In genomic region chr3:94066829-94067470, GRCh38 we compare ENCODE assay signal across 26 cellular contexts. TPM values are rescaled to one million over a fixed set of nuclear protein-coding genes. Genes with fewer than 3 reads are reported as not detected.
DNase-seq lines count a peak whose midpoint lies in the region; TF ChIP-seq lines count a peak whose summit lies in the region.
"Had no signal": no experiment of that assay in that cellular context is flagged by ENCODE, and none has a peak within 500 bp of the region (broad histone marks: within the 10 kb centered on the region; RNA-seq: fewer than 3 reads in every experiment).

No MANE protein-coding gene starts in this region.

- peaks cover 14% of the 10 kb centered on the region for H3F3A ChIP-seq in SK-N-SH (replicated peaks; ENCODE audit: insufficient read depth)

- H2BK5ac ChIP-seq in mesenchymal stem cell (ENCODE audit: low read depth, low read length, poor library complexity, severe bottlenecking): no peak overlapping the region

- H3K27ac Mint-ChIP-seq in activated naive CD8-positive, alpha-beta T cell: peak overlapping the region; percentile 62
- H3K27ac Mint-ChIP-seq in activated naive CD8-positive, alpha-beta T cell treated with anti-CD3 and anti-CD28 coated beads for 36 hours: no peak overlapping the region
- peak overlapping the region in 1 of 5 experiments; percentile 25 for H3K27ac Mint-ChIP-seq in brain
- H3K27ac Mint-ChIP-seq: activated CD4-positive, alpha-beta memory T cell treated with anti-CD3 and anti-CD28 coated beads for 36 hours; nephron progenitor cell; WTC11 had no signal

- H3K4me1 ChIP-seq in mesenchymal stem cell (ENCODE audit: control insufficient read depth, insufficient read depth, low read depth, low read length) (peaks cover 2% of the 10 kb centered on the region), SK-N-SH (ENCODE audit: control insufficient read depth in 1 of 2, insufficient read depth in 2 of 2, low read depth in 1 of 2, low read length in 1 of 2) (no peaks in the 10 kb centered on the region; a peak in 2 of 4 replicates)

- H3K9me3 ChIP-seq in mesenchymal stem cell (ENCODE audit: control insufficient read depth, low read length) (no peaks in the 10 kb centered on the region), SK-N-SH (no peaks in the 10 kb centered on the region)
- H3K9me3 ChIP-seq: sigmoid colon, tibial nerve had no signal

- POLR2A ChIA-PET in SK-N-SH (lab: Yijun Ruan, JAX): interaction anchor here (1.3 kb wide), 1 partner anchor 93 kb away, joined by 3 read pairs; no protein-coding TSS in a partner anchor

- H3K4ac ChIP-seq in mesenchymal stem cell (ENCODE audit: low read depth in 1 of 2, low read length in 2 of 2): no peak overlapping the region

- CTCF ChIA-PET in SK-N-SH (lab: Yijun Ruan, JAX): interaction anchor here (0.9 to 1.6 kb wide), 3 partner anchors 12 to 62 kb away, joined by 3 read pairs; no protein-coding TSS in a partner anchor

- H3K4me2 ChIP-seq in mesenchymal stem cell (ENCODE audit: low read length, poor library complexity, severe bottlenecking): no peak overlapping the region
- H3K4me2 ChIP-seq in SK-N-SH: no peak overlapping the region

- no peak for TF ChIP-seq CTCF in brain (conservative IDR thresholded peaks at IDR 0.05)
- TF ChIP-seq CTCF in SK-N-SH (IDR thresholded peaks at IDR 0.05): no peak

- no peak for TF ChIP-seq RAD21 in SK-N-SH (IDR thresholded peaks at IDR 0.05; ENCODE audit: low read length)

- no peak overlapping the region for H3K18ac ChIP-seq in mesenchymal stem cell (ENCODE audit: low read depth in 1 of 2, low read length in 2 of 2)

- no peak overlapping the region for H2BK15ac ChIP-seq in mesenchymal stem cell (ENCODE audit: low read depth, poor library complexity, severe bottlenecking)

- H3K27me3 ChIP-seq in mesenchymal stem cell (ENCODE audit: control insufficient read depth in 1 of 2, insufficient read depth in 1 of 2, low read length in 2 of 2) (no peaks in the 10 kb centered on the region), SK-N-SH (ENCODE audit: insufficient read depth) (no peaks in the 10 kb centered on the region)
- H3K27me3 ChIP-seq: BLaER1 treated with 17β-estradiol and CSF1 and Interleukin-3, amounts not matched to agents 10 nM and 100 nM; foreskin keratinocyte; sigmoid colon; tibial nerve had no signal

- peaks cover 10% of the 10 kb centered on the region for H3K36me3 Mint-ChIP-seq in activated naive CD8-positive, alpha-beta T cell
- H3K36me3 Mint-ChIP-seq in activated naive CD8-positive, alpha-beta T cell treated with anti-CD3 and anti-CD28 coated beads for 36 hours: peaks cover 42% of the 10 kb centered on the region
- peaks cover 26% of the 10 kb centered on the region for H3K36me3 Mint-ChIP-seq in brain

- no peak overlapping the region for H3K23ac ChIP-seq in mesenchymal stem cell (ENCODE audit: low read length in 2 of 2)

- peaks cover 15% of the 10 kb centered on the region for H3K79me1 ChIP-seq in mesenchymal stem cell (replicated peaks; ENCODE audit: low read length, poor library complexity, severe bottlenecking)

- H3K9ac ChIP-seq in mesenchymal stem cell (ENCODE audit: low read length) (no peak overlapping the region), SK-N-SH (no peak overlapping the region)

- H2AFZ ChIP-seq in mesenchymal stem cell (ENCODE audit: low read depth, low read length) (no peak overlapping the region), SK-N-SH (ENCODE audit: low read depth) (no peak overlapping the region)

- no peak overlapping the region for H4K91ac ChIP-seq in mesenchymal stem cell (ENCODE audit: low read length)

- H3K4me3 Mint-ChIP-seq in activated naive CD8-positive, alpha-beta T cell: peak overlapping the region; percentile 2
- H3K4me3 Mint-ChIP-seq in activated naive CD8-positive, alpha-beta T cell treated with anti-CD3 and anti-CD28 coated beads for 36 hours: no peak overlapping the region
- peak overlapping the region; percentile 17 to 63 (median 44) for H3K4me3 Mint-ChIP-seq in brain
- H3K4me3 Mint-ChIP-seq: activated CD4-positive, alpha-beta memory T cell treated with anti-CD3 and anti-CD28 coated beads for 36 hours; activated T-cell treated with anti-CD3 and anti-CD28 coated beads, Interleukin-2, amount 50 U/mL, for 4 hours; nephron progenitor cell; WTC11 had no signal

- H3K27ac ChIP-seq in mesenchymal stem cell (ENCODE audit: low read length, poor library complexity, severe bottlenecking) (no peak overlapping the region), SK-N-SH (ENCODE audit: low read depth in 2 of 2, low read length in 1 of 2) (no peak overlapping the region)
- H3K27ac ChIP-seq: BLaER1 treated with 17β-estradiol and CSF1 and Interleukin-3, amounts not matched to agents 10 nM and 100 nM; foreskin keratinocyte; RWPE1; sigmoid colon had no signal

- no peaks in the 10 kb centered on the region for H4K20me1 ChIP-seq in SK-N-SH (ENCODE audit: insufficient read depth)

- TF ChIP-seq EP300 in SK-N-SH (IDR thresholded peaks at IDR 0.05; ENCODE audit: borderline replicate concordance in 1 of 2, low read depth in 1 of 2, low read length in 1 of 2): no peak

- 74% methylated on average over 6 of the region's 6 CpGs for WGBS in mesenchymal stem cell
- WGBS in SK-N-SH (ENCODE audit: low lambda C conversion rate): 96% methylated on average over 5 of the region's 6 CpGs

- peaks cover 28% of the 10 kb centered on the region; the same call in 1 of the 2 replicates for H3K79me2 ChIP-seq in SK-N-SH (ENCODE audit: insufficient read depth)

- H3K14ac ChIP-seq in mesenchymal stem cell (ENCODE audit: low read length in 2 of 2): no peak overlapping the region

- no peak overlapping the region for H2AK5ac ChIP-seq in mesenchymal stem cell (ENCODE audit: low read length, severe bottlenecking)

- H3K4me3 ChIP-seq in mesenchymal stem cell (ENCODE audit: insufficient read depth in 1 of 2, low read depth in 1 of 2, low read length in 2 of 2) (no peak overlapping the region), SK-N-SH (ENCODE audit: low read depth in 2 of 2, low read length in 1 of 2) (no peak overlapping the region)
- H3K4me3 ChIP-seq: BLaER1 treated with 17β-estradiol and CSF1 and Interleukin-3, amounts not matched to agents 10 nM and 100 nM; sigmoid colon; SK-N-MC; tibial nerve had no signal

- H3K27me3 Mint-ChIP-seq in activated naive CD8-positive, alpha-beta T cell: no peaks in the 10 kb centered on the region
- no peaks in the 10 kb centered on the region for H3K27me3 Mint-ChIP-seq in activated naive CD8-positive, alpha-beta T cell treated with anti-CD3 and anti-CD28 coated beads for 36 hours
- H3K27me3 Mint-ChIP-seq in brain: peaks cover 5% of the 10 kb centered on the region
- H3K27me3 Mint-ChIP-seq: activated CD4-positive, alpha-beta memory T cell treated with anti-CD3 and anti-CD28 coated beads for 36 hours had no signal

- H3K4me1 Mint-ChIP-seq in activated naive CD8-positive, alpha-beta T cell (ENCODE audit: low read depth): peaks cover 74% of the 10 kb centered on the region
- peaks cover 54% of the 10 kb centered on the region for H3K4me1 Mint-ChIP-seq in activated naive CD8-positive, alpha-beta T cell treated with anti-CD3 and anti-CD28 coated beads for 36 hours
- peaks cover 54% of the 10 kb centered on the region for H3K4me1 Mint-ChIP-seq in brain

- H2BK120ac ChIP-seq in mesenchymal stem cell (ENCODE audit: low read depth, low read length): no peak overlapping the region

- H3K36me3 ChIP-seq in mesenchymal stem cell (ENCODE audit: control insufficient read depth in 1 of 2, insufficient read depth in 2 of 2, low read depth in 1 of 2, low read length in 2 of 2) (peaks cover 4 to 13% of the 10 kb centered on the region in 2 experiments), SK-N-SH (replicated peaks in 1 of 2; ENCODE audit: control insufficient read depth in 1 of 2, insufficient read depth in 2 of 2, low read length in 1 of 2) (peaks cover 14 to 20% of the 10 kb centered on the region in 2 experiments)

- no peaks in the 10 kb centered on the region for H3K9me2 ChIP-seq in SK-N-SH

- DNase-seq in activated naive CD8-positive, alpha-beta T cell treated with anti-CD3 and anti-CD28 coated beads for 36 hours: no peak
- DNase-seq in mesenchymal stem cell: no peak
- no peak for DNase-seq in NCI-H187 (lab: John Stamatoyannopoulos, UW)
- no peak for DNase-seq in HK-2 (ENCODE audit: unreplicated experiment)
- no peak for DNase-seq in islet precursor cell
- no peak for DNase-seq in SK-N-SH
- DNase-seq: activated CD4-positive, alpha-beta memory T cell treated with anti-CD3 and anti-CD28 coated beads for 36 hours; activated naive CD4-positive, alpha-beta T cell treated with anti-CD3 and anti-CD28 coated beads, Interleukin-2, amount 50 U/mL, for 16 hours; activated T-cell treated with anti-CD3 and anti-CD28 coated beads, Interleukin-2, amount 50 U/mL, for 4 hours; erythroblast; foreskin keratinocyte; NCI-H2081; NCI-H82; nephron progenitor cell; sigmoid colon; T1000 had no signal

- peak overlapping the region; percentile 12 for H4K8ac ChIP-seq in mesenchymal stem cell (ENCODE audit: low read length)

- H3K9me3 Mint-ChIP-seq in activated naive CD8-positive, alpha-beta T cell (ENCODE audit: low read depth): peaks cover 5% of the 10 kb centered on the region
- peaks cover 3% of the 10 kb centered on the region for H3K9me3 Mint-ChIP-seq in activated naive CD8-positive, alpha-beta T cell treated with anti-CD3 and anti-CD28 coated beads for 36 hours
- peaks cover 0 to 3% (median 0%) of the 10 kb centered on the region in 5 experiments for H3K9me3 Mint-ChIP-seq in brain
- H3K9me3 Mint-ChIP-seq: activated T-cell treated with anti-CD3 and anti-CD28 coated beads, Interleukin-2, amount 50 U/mL, for 4 hours; WTC11 had no signal

- H2BK12ac ChIP-seq in mesenchymal stem cell (ENCODE audit: low read length in 2 of 2): no peak overlapping the region

RNA-seq across cellular contexts. Expression of gene NSUN3, which starts 4.1 kb away (rescaled TPM):
- 10 to 100 TPM; 13.2 to 13.5 TPM for total RNA-seq in activated naive CD8-positive, alpha-beta T cell treated with anti-CD3 and anti-CD28 coated beads for 36 hours
- polyA plus RNA-seq in brain (ENCODE audit: insufficient read depth, low read depth, low replicate concordance): 5.9 TPM
- 4.4 TPM for polyA plus RNA-seq in mesenchymal stem cell (2013, experiment 1 of 2)
- 4.3 TPM for polyA plus RNA-seq in mesenchymal stem cell (2013, experiment 2 of 2)
- 2.9 and 3.3 TPM in 2 replicates for polyA plus RNA-seq in SK-N-SH (2012; rRNA removed)
- 3.6 and 3.7 TPM in 2 replicates for polyA plus RNA-seq in SK-N-SH (2012; cell fraction: cytosol; rRNA removed)
- 2.8 and 4.1 TPM in 2 replicates for polyA plus RNA-seq in SK-N-SH (2012; cell fraction: nucleus; rRNA removed)

RNA-seq across cellular contexts. Expression of gene DHFR2, which starts 4.2 kb away (rescaled TPM):
- 1 to 10 TPM; 6.6 to 7.1 TPM for total RNA-seq in activated naive CD8-positive, alpha-beta T cell treated with anti-CD3 and anti-CD28 coated beads for 36 hours
- polyA plus RNA-seq in brain (ENCODE audit: insufficient read depth, low read depth, low replicate concordance) (3.8 TPM), SK-N-SH (2012; rRNA removed) (1.3 and 1.9 TPM in 2 replicates)
- 4.5 TPM for polyA plus RNA-seq in mesenchymal stem cell (2013, experiment 1 of 2)
- polyA plus RNA-seq in mesenchymal stem cell (2013, experiment 2 of 2): 4.5 TPM
- 2.3 TPM in 2 replicates for polyA plus RNA-seq in SK-N-SH (2012; cell fraction: cytosol; rRNA removed)
- 0.75 and 1.1 TPM in 2 replicates for polyA plus RNA-seq in SK-N-SH (2012; cell fraction: nucleus; rRNA removed)

RNA-seq across cellular contexts. Expression of gene STX19, which starts 38.6 kb away (rescaled TPM):
- total RNA-seq in activated naive CD8-positive, alpha-beta T cell treated with anti-CD3 and anti-CD28 coated beads for 36 hours: not detected
- polyA plus RNA-seq in brain (ENCODE audit: insufficient read depth, low read depth, low replicate concordance): 0.39 TPM
- polyA plus RNA-seq in mesenchymal stem cell (2013, experiment 1 of 2): not detected
- polyA plus RNA-seq in mesenchymal stem cell (2013, experiment 2 of 2): not detected
- polyA plus RNA-seq in SK-N-SH (2012; rRNA removed): not detected in 2 replicates
- not detected in 2 replicates for polyA plus RNA-seq in SK-N-SH (2012; cell fraction: cytosol; rRNA removed)
- not detected in 2 replicates for polyA plus RNA-seq in SK-N-SH (2012; cell fraction: nucleus; rRNA removed)
- total RNA-seq: activated CD4-positive, alpha-beta memory T cell treated with anti-CD3 and anti-CD28 coated beads for 36 hours; activated T-cell treated with anti-CD3 and anti-CD28 coated beads, Interleukin-2, amount 50 U/mL, for 4 hours; G401; MCF 10A; sigmoid colon; tibial nerve; WTC11 had no signal
- polyA plus RNA-seq: AG04450 had no signal
